Comparison of ENCODE assay signal across 8 cellular contexts in the genomic region with DNA sequence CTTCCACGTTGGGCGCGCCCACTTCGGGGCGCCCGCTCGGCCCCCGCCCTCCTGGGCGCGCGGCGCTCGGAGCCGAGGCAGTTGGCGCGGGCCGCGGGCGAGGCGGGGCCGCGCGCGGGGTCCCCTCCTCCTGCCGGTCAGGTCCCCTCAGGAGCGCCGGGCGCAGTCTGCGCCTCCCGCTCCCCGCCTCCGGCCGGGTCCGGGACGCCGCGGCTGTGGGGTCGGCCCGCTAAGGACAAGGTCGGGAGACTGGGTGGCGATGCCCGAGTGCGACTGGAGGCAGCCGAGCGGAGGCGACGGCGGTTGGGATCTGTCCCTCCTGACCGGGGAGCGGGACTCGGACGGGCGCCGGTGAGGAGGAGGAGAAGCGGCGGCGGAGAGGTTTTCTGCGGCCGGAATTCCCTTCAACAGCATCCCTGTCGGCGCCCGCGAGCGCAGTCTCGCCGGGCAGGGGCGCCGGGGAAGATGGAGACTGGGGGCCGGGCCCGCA. TPM values are rescaled to one million over a fixed set of nuclear protein-coding genes. Genes with fewer than 3 reads are reported as not detected.
A peak's percentile ranks its signal among the peaks of the same experiment; 100 is the strongest.
DNase-seq lines count a peak whose midpoint lies in the region; ATAC-seq and TF ChIP-seq lines count a peak whose summit lies in the region.

A gene with protein sequence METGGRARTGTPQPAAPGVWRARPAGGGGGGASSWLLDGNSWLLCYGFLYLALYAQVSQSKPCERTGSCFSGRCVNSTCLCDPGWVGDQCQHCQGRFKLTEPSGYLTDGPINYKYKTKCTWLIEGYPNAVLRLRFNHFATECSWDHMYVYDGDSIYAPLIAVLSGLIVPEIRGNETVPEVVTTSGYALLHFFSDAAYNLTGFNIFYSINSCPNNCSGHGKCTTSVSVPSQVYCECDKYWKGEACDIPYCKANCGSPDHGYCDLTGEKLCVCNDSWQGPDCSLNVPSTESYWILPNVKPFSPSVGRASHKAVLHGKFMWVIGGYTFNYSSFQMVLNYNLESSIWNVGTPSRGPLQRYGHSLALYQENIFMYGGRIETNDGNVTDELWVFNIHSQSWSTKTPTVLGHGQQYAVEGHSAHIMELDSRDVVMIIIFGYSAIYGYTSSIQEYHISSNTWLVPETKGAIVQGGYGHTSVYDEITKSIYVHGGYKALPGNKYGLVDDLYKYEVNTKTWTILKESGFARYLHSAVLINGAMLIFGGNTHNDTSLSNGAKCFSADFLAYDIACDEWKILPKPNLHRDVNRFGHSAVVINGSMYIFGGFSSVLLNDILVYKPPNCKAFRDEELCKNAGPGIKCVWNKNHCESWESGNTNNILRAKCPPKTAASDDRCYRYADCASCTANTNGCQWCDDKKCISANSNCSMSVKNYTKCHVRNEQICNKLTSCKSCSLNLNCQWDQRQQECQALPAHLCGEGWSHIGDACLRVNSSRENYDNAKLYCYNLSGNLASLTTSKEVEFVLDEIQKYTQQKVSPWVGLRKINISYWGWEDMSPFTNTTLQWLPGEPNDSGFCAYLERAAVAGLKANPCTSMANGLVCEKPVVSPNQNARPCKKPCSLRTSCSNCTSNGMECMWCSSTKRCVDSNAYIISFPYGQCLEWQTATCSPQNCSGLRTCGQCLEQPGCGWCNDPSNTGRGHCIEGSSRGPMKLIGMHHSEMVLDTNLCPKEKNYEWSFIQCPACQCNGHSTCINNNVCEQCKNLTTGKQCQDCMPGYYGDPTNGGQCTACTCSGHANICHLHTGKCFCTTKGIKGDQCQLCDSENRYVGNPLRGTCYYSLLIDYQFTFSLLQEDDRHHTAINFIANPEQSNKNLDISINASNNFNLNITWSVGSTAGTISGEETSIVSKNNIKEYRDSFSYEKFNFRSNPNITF (N-terminal part only) (plus strand): TSS at position 80 of the 490 bp plus-strand sequence. CDS start 386 bp downstream, at position 466.

- no peaks in the 10 kb centered on the region for H3K9me3 Mint-ChIP-seq in activated CD8-positive, alpha-beta T cell treated with anti-CD3 and anti-CD28 coated beads for 36 hours

- H3K36me3 Mint-ChIP-seq in activated CD8-positive, alpha-beta T cell treated with anti-CD3 and anti-CD28 coated beads for 36 hours (ENCODE audit: low read depth), result no peaks in the 10 kb centered on the region

- DNase-seq in NCI-H1417 (lab: John Stamatoyannopoulos, UW), result peak; percentile 71 to 75 (median 73)
- DNase-seq in NCI-H1417 treated with DMSO at 0.1 percent for 48 hours (lab: John Stamatoyannopoulos, UW), result no peak
- DNase-seq in HuH-7.5 (ENCODE audit: low spot score), result peak; percentile 55
- DNase-seq in activated CD8-positive, alpha-beta T cell treated with anti-CD3 and anti-CD28 coated beads for 36 hours, result peak; percentile 5
- peak; percentile 33 for DNase-seq in germinal center (ENCODE audit: low spot score)
- no peak for DNase-seq in omental fat pad (ENCODE audit: low spot score)
- DNase-seq in HT-29 (ENCODE audit: low spot score), result no peak

- peaks cover 38% of the 10 kb centered on the region for H3K27me3 Mint-ChIP-seq in activated CD8-positive, alpha-beta T cell treated with anti-CD3 and anti-CD28 coated beads for 36 hours

- H3K4me3 Mint-ChIP-seq in activated CD8-positive, alpha-beta T cell treated with anti-CD3 and anti-CD28 coated beads for 36 hours, result peak within 1 kb of the TSS; percentile 74

- peaks cover 8% of the 10 kb centered on the region for H3K4me1 Mint-ChIP-seq in activated CD8-positive, alpha-beta T cell treated with anti-CD3 and anti-CD28 coated beads for 36 hours (ENCODE audit: low read depth)

- intact Hi-C loops in activated CD8-positive, alpha-beta T cell treated with anti-CD3 and anti-CD28 coated beads for 36 hours (cut with micrococcal nuclease), result no loop called here

- TF ChIP-seq CTCF in activated CD8-positive, alpha-beta T cell treated with anti-CD3 and anti-CD28 coated beads for 36 hours (IDR thresholded peaks at IDR 0.05), result no peak
- TF ChIP-seq CTCF in omental fat pad (IDR thresholded peaks at IDR 0.05), result no peak

- POLR2A ChIA-PET in activated CD8-positive, alpha-beta T cell treated with anti-CD3 and anti-CD28 coated beads for 36 hours (lab: Charles Lee), result no interaction called here

- H3K27ac Mint-ChIP-seq in activated CD8-positive, alpha-beta T cell treated with anti-CD3 and anti-CD28 coated beads for 36 hours, result peak within 1 kb of the TSS; percentile 34

- CTCF ChIA-PET in activated CD8-positive, alpha-beta T cell treated with anti-CD3 and anti-CD28 coated beads for 36 hours (lab: Charles Lee), result no interaction called here

- ATAC-seq in GM21717 (IDR thresholded peaks at IDR 0.05; ENCODE audit: unreplicated experiment) (peak; percentile 63), omental fat pad (ENCODE audit: low FRiP score) (peak; percentile 88)
- peak; percentile 64 for ATAC-seq in activated CD8-positive, alpha-beta T cell treated with anti-CD3 and anti-CD28 coated beads for 36 hours

RNA-seq across cellular contexts. Expression of the gene that starts here (rescaled TPM):
- total RNA-seq in activated CD8-positive, alpha-beta T cell treated with anti-CD3 and anti-CD28 coated beads for 36 hours, result not detected
- total RNA-seq in omental fat pad, result 10 to 100 TPM in 1 of 4 donors, 1 to 10 TPM in 3; 2.5 to 19.0 (median 4.6) TPM
- total RNA-seq in HT-29 (2014; rRNA removed; shearing (Covaris generic)), result not detected in 2 replicates

Comparison
In these comparisons a context has a peak if more than half of its experiments do, and no peak if none do; other contexts are left out.
1. DNase-seq: peak in NCI-H1417 (3 of 3), HuH-7.5 (single experiment) and germinal center (single experiment); none in NCI-H1417 treated with DMSO at 0.1 percent for 48 hours (single experiment), omental fat pad (single experiment) and HT-29 (single experiment).
2. Peak in DNase-seq and ATAC-seq in activated CD8-positive, alpha-beta T cell treated with anti-CD3 and anti-CD28 coated beads for 36 hours; RNA of the gene not detected or under 1 TPM.
3. Peak in every context shown above with its lines, with median percentiles within 50 percentile points of each other: ATAC-seq.